ENCODE assay signal across 26 cellular contexts in the genomic region with DNA sequence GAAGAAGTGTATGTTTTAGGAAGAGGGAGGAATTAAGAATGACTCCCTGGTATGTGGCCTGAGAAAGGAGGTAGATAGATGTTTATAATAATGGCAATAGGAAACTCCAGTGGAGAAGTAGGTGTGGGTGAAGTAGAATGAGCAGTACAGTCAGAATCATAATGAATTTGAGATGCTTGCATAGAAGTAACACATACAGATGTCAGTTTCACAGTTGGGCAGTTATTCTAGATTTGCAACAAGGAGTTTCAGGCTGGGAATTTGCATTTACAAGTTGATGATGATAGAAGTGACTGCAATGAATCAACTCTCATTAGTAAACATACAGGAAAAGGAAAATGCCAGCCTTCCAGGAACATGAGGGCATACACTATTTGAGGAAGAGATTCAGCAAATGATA.
DNase-seq lines count a peak whose midpoint lies in the region; ATAC-seq and TF ChIP-seq lines count a peak whose summit lies in the region.
"Had no signal": no experiment of that assay in that cellular context is flagged by ENCODE, and none has a peak within 500 bp of the region (broad histone marks: within the 10 kb centered on the region; RNA-seq: fewer than 3 reads in every experiment).

No MANE protein-coding gene starts in this region.

- H3K4me3 ChIP-seq in epithelial cell of esophagus (ENCODE audit: low read length) (no peak overlapping the region), thyroid gland (replicated peaks in 1 of 3) (no peak overlapping the region)
- H3K4me3 ChIP-seq: BLaER1 treated with 17β-estradiol and CSF1 and Interleukin-3, amounts not matched to agents 10 nM and 100 nM; HAP-1; K562; MG63 had no signal

- TF ChIP-seq POLR2A in thyroid gland (IDR thresholded peaks at IDR 0.05) = no peak

- no peaks in the 10 kb centered on the region for H3K27me3 ChIP-seq in thyroid gland
- H3K27me3 ChIP-seq: BLaER1 treated with 17β-estradiol and CSF1 and Interleukin-3, amounts not matched to agents 10 nM and 100 nM; MG63 had no signal

- no peak overlapping the region for H3K27ac Mint-ChIP-seq in T-helper 17 cell
- H3K27ac Mint-ChIP-seq: CD4-positive, alpha-beta memory T cell had no signal

- no peak overlapping the region for H3K27ac ChIP-seq in thyroid gland
- H3K27ac ChIP-seq: BLaER1 treated with 17β-estradiol and CSF1 and Interleukin-3, amounts not matched to agents 10 nM and 100 nM; HL-60 had no signal

- intact Hi-C loops in thyroid gland (cut with DNase I) = no loop called here

- H3K27me3 Mint-ChIP-seq in T-helper 17 cell = no peaks in the 10 kb centered on the region
- H3K27me3 Mint-ChIP-seq: CD4-positive, alpha-beta memory T cell had no signal

- no peak for TF ChIP-seq CTCF in epithelial cell of esophagus (IDR thresholded peaks at IDR 0.05; ENCODE audit: insufficient read depth, low read depth, low read length, missing control alignments)
- TF ChIP-seq CTCF in thyroid gland (IDR thresholded peaks at IDR 0.05) = no peak

- H3K9me3 ChIP-seq in thyroid gland (no peaks in the 10 kb centered on the region), T-helper 17 cell (ENCODE audit: control insufficient read depth, low read length, poor library complexity, severe bottlenecking) (no peaks in the 10 kb centered on the region)
- H3K9me3 ChIP-seq: BLaER1 treated with 17β-estradiol and CSF1 and Interleukin-3, amounts not matched to agents 10 nM and 100 nM; Caco-2; HAP-1; MG63 had no signal

- H3K4me3 Mint-ChIP-seq in T-helper 17 cell = no peak overlapping the region
- H3K4me3 Mint-ChIP-seq: CD4-positive, alpha-beta memory T cell had no signal

- no peaks in the 10 kb centered on the region for H3K36me3 ChIP-seq in thyroid gland
- H3K36me3 ChIP-seq: BLaER1 treated with 17β-estradiol and CSF1 and Interleukin-3, amounts not matched to agents 10 nM and 100 nM; HAP-1; MG63 had no signal

- DNase-seq in NCI-H526 treated with DMSO at 0.1 percent for 48 hours (lab: John Stamatoyannopoulos, UW) = peak; percentile 55
- DNase-seq in epithelial cell of esophagus (ENCODE audit: low read depth) = peak; percentile 25
- DNase-seq in thyroid gland = no peak
- no peak for DNase-seq in activated CD4-positive, CD25-positive, alpha-beta regulatory T cell (lab: John Stamatoyannopoulos, UW)
- no peak for DNase-seq in inferior parietal cortex (ENCODE audit: extremely low spot score)
- no peak for DNase-seq in T-helper 17 cell
- DNase-seq: ACHN; Caco-2; CD4-positive, alpha-beta memory T cell; DMS 273 treated with DMSO at 0.1 percent for 48 hours; DND-41; MG63; NCI-H1048; NCI-H1436; NCI-H187 treated with DMSO at 0.1 percent for 48 hours; NCI-H2107; NCI-H748 treated with DMSO at 0.1 percent for 48 hours; NK-92 treated with Interleukin-12 subunit alpha and Interleukin-12 subunit beta, amount 100 ng/mL, for 24 hours; T-helper 1 cell had no signal

- H3K4me1 Mint-ChIP-seq in T-helper 17 cell = no peaks in the 10 kb centered on the region
- H3K4me1 Mint-ChIP-seq: CD4-positive, alpha-beta memory T cell had no signal

- ATAC-seq in HG02678 (IDR thresholded peaks at IDR 0.05; ENCODE audit: unreplicated experiment) = peak; percentile 51
- no peak for ATAC-seq in T-helper 17 cell
- ATAC-seq: HepG2, K562, Panc1 had no signal

- no peaks in the 10 kb centered on the region for H3K4me1 ChIP-seq in thyroid gland
- H3K4me1 ChIP-seq: BLaER1 treated with 17β-estradiol and CSF1 and Interleukin-3, amounts not matched to agents 10 nM and 100 nM; Caco-2 had no signal

- no peaks in the 10 kb centered on the region for H3K36me3 Mint-ChIP-seq in T-helper 17 cell (ENCODE audit: low read depth)
- H3K36me3 Mint-ChIP-seq: CD4-positive, alpha-beta memory T cell had no signal

Comparison
In these comparisons a context has a peak if more than half of its experiments do, and no peak if none do; other contexts are left out.
1. DNase-seq: peak in NCI-H526 treated with DMSO at 0.1 percent for 48 hours (single experiment) and epithelial cell of esophagus (single experiment); none in thyroid gland (0 of 2), activated CD4-positive, CD25-positive, alpha-beta regulatory T cell (0 of 4), inferior parietal cortex (single experiment) and T-helper 17 cell (0 of 3).